Comparison of ENCODE assay signal across 9 cellular contexts in the genomic region with DNA sequence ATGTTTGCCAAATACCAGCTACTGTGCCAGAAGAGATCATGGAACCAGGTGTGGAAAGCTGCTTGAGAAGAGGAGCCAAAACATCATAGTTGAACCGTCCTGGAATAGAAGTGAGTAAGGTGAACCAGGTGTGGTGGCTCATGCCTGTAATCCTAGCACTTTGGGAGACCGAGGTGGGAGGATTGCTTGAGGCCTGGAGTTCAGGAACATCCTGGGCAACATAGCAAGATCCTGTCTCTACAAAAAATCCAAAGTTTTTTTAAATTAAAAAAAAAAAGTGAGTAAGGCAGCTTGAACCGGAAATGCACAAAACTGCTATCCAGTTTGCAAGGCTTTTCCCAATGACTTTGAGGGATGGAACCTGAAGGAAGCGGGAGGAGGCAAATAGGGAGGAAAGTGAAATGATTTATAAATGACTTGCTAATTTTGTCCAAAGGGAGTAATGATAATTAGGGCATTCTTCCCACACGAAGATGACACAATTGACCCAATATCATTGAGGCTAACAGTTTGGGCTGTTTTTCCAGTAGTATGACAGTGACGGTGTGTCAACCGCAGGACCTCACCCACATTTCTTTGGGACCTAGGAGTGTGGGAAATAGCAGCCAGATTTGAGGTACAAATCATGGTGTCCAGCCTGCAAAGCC. TPM values are rescaled to one million over a fixed set of nuclear protein-coding genes. Genes with fewer than 3 reads are reported as not detected.
DNase-seq lines count a peak whose midpoint lies in the region; ATAC-seq and TF ChIP-seq lines count a peak whose summit lies in the region.
"Had no signal": no experiment of that assay in that cellular context is flagged by ENCODE, and none has a peak within 500 bp of the region (broad histone marks: within the 10 kb centered on the region; RNA-seq: fewer than 3 reads in every experiment).

No MANE protein-coding gene starts in this region.

- no peak for TF ChIP-seq CTCF in heart right ventricle (IDR thresholded peaks at IDR 0.05)
- no peak for TF ChIP-seq CTCF in endothelial cell (IDR thresholded peaks at IDR 0.05; ENCODE audit: unreplicated experiment)
- TF ChIP-seq CTCF in vagina (IDR thresholded peaks at IDR 0.05) = no peak

- 60 to 72% methylated on average over 7 of the region's 7 CpGs for WGBS in heart right ventricle, 2 donors

- ATAC-seq in heart right ventricle (no peak), Right ventricle myocardium inferior (no peak)
- no peak for ATAC-seq in natural killer cell treated with Interleukin-12 subunit alpha and Interleukin-12 subunit beta and Interleukin-15 and Interleukin-18, amount 100 ng/mL, for 72 hours

- H3K9me3 Mint-ChIP-seq in endothelial cell (ENCODE audit: unreplicated experiment) = no peaks in the 10 kb centered on the region
- no peaks in the 10 kb centered on the region for H3K9me3 Mint-ChIP-seq in natural killer cell treated with Interleukin-12 subunit alpha and Interleukin-12 subunit beta and Interleukin-15 and Interleukin-18, amount 100 ng/mL, for 72 hours
- H3K9me3 Mint-ChIP-seq: activated CD4-positive, alpha-beta memory T cell treated with anti-CD3 and anti-CD28 coated beads for 36 hours had no signal

- TF ChIP-seq POLR2A in vagina (IDR thresholded peaks at IDR 0.05) = no peak

- peaks cover 0 to 50% (median 0%) of the 10 kb centered on the region in 7 donors for H3K27me3 ChIP-seq in heart right ventricle
- H3K27me3 ChIP-seq in vagina = no peaks in the 10 kb centered on the region

- H3K4me3 Mint-ChIP-seq in endothelial cell (ENCODE audit: unreplicated experiment) = peak overlapping the region; percentile 99
- H3K4me3 Mint-ChIP-seq in natural killer cell treated with Interleukin-12 subunit alpha and Interleukin-12 subunit beta and Interleukin-15 and Interleukin-18, amount 100 ng/mL, for 72 hours = peak overlapping the region; percentile 68

- H3K4me3 ChIP-seq in heart right ventricle (peak overlapping the region in 8 of 10 donors; percentile 61 to 96 (median 90)), vagina (peak overlapping the region; percentile 62 to 72)

- peaks cover 18% of the 10 kb centered on the region for H3K27me3 Mint-ChIP-seq in endothelial cell (ENCODE audit: unreplicated experiment)
- peaks cover 28 to 59% of the 10 kb centered on the region in 2 donors for H3K27me3 Mint-ChIP-seq in natural killer cell treated with Interleukin-12 subunit alpha and Interleukin-12 subunit beta and Interleukin-15 and Interleukin-18, amount 100 ng/mL, for 72 hours

- peak overlapping the region; percentile 99 for H3K27ac Mint-ChIP-seq in endothelial cell (ENCODE audit: unreplicated experiment)
- no peak overlapping the region for H3K27ac Mint-ChIP-seq in natural killer cell treated with Interleukin-12 subunit alpha and Interleukin-12 subunit beta and Interleukin-15 and Interleukin-18, amount 100 ng/mL, for 72 hours
- H3K27ac Mint-ChIP-seq: activated CD4-positive, alpha-beta memory T cell treated with anti-CD3 and anti-CD28 coated beads for 36 hours had no signal

- H3K36me3 ChIP-seq in heart right ventricle (peaks cover 0 to 18% (median 0%) of the 10 kb centered on the region in 9 donors), vagina (no peaks in the 10 kb centered on the region)

- H3K4me1 ChIP-seq in heart right ventricle (peaks cover 16 to 52% (median 41%) of the 10 kb centered on the region in 9 donors), vagina (peaks cover 56% of the 10 kb centered on the region)

- intact Hi-C loops in heart right ventricle (cut with DNase I) = loop anchor here in 9 of 10 donors (5.0 to 10.0 kb wide), 10 partner anchors 34 to 116 kb away; no protein-coding TSS in a partner anchor
- intact Hi-C loops in Right ventricle myocardium inferior (cut with DNase I) = loop anchor here (5.0 kb wide), 2 partner anchors 34 to 94 kb away; no protein-coding TSS in a partner anchor
- intact Hi-C loops in vagina (cut with DNase I) = loop anchor here (5.0 kb wide), 2 partner anchors 44 to 89 kb away; no protein-coding TSS in a partner anchor

- H3K9me3 ChIP-seq in heart right ventricle (no peaks in the 10 kb centered on the region), vagina (no peaks in the 10 kb centered on the region)

- H3K27ac ChIP-seq in heart right ventricle = peak overlapping the region; percentile 93 to 100 (median 98)
- H3K27ac ChIP-seq in vagina = peak overlapping the region; percentile 97

- no peak for DNase-seq in heart right ventricle
- DNase-seq in Right ventricle myocardium inferior (ENCODE audit: missing footprints) = no peak
- no peak for DNase-seq in endothelial cell (ENCODE audit: low spot score)
- DNase-seq in natural killer cell treated with Interleukin-12 subunit alpha and Interleukin-12 subunit beta and Interleukin-15 and Interleukin-18, amount 100 ng/mL, for 72 hours (ENCODE audit: low spot score) = no peak
- DNase-seq in vagina (ENCODE audit: extremely low spot score in 2 of 2) = no peak
- DNase-seq in iPS-NIHi11 (ENCODE audit: low spot score) = no peak
- no peak for DNase-seq in activated effector memory CD4-positive, alpha-beta T cell treated with anti-CD3 and anti-CD28 coated beads, Interleukin-2, amount 50 U/mL, for 16 hours
- no peak for DNase-seq in NCI-H2227 treated with DMSO at 0.1 percent for 48 hours (lab: John Stamatoyannopoulos, UW)
- DNase-seq: activated CD4-positive, alpha-beta memory T cell treated with anti-CD3 and anti-CD28 coated beads for 36 hours had no signal

- peaks cover 51% of the 10 kb centered on the region for H3K4me1 Mint-ChIP-seq in endothelial cell (ENCODE audit: unreplicated experiment)
- peaks cover 11 to 15% of the 10 kb centered on the region in 2 donors for H3K4me1 Mint-ChIP-seq in natural killer cell treated with Interleukin-12 subunit alpha and Interleukin-12 subunit beta and Interleukin-15 and Interleukin-18, amount 100 ng/mL, for 72 hours (ENCODE audit: low read depth in 2 of 2)

- H3K36me3 Mint-ChIP-seq in endothelial cell (ENCODE audit: low read depth, unreplicated experiment) = peaks cover 32% of the 10 kb centered on the region
- H3K36me3 Mint-ChIP-seq in natural killer cell treated with Interleukin-12 subunit alpha and Interleukin-12 subunit beta and Interleukin-15 and Interleukin-18, amount 100 ng/mL, for 72 hours = no peaks in the 10 kb centered on the region
- H3K36me3 Mint-ChIP-seq: activated CD4-positive, alpha-beta memory T cell treated with anti-CD3 and anti-CD28 coated beads for 36 hours had no signal

RNA-seq across cellular contexts. Expression of a gene that starts 1.5 kb away (rescaled TPM):
- 100 to 1,000 TPM in 2 of 10 donors, 10 to 100 TPM in 8; 45.8 to 108 (median 67.2) TPM for total RNA-seq in heart right ventricle
- polyA plus RNA-seq in heart right ventricle = 10 to 100 TPM; 28.0 to 58.3 TPM
- total RNA-seq in Right ventricle myocardium inferior = 57.0 TPM
- total RNA-seq in endothelial cell (ENCODE audit: unreplicated experiment) = 596 TPM
- under 1 TPM in 1 of 2 donors, not detected in 1; 0.50 TPM for total RNA-seq in natural killer cell treated with Interleukin-12 subunit alpha and Interleukin-12 subunit beta and Interleukin-15 and Interleukin-18, amount 100 ng/mL, for 72 hours
- total RNA-seq in vagina = 250 TPM

Comparison
In these comparisons a context has a peak if more than half of its experiments do, and no peak if none do; other contexts are left out.
1. RNA of a gene that starts 1.5 kb away (total RNA-seq): 596 TPM in endothelial cell (single experiment), 250 TPM in vagina (single experiment), 45.8 to 108 TPM in heart right ventricle and 57.0 TPM in Right ventricle myocardium inferior (single experiment); 0.50 TPM in natural killer cell treated with Interleukin-12 subunit alpha and Interleukin-12 subunit beta and Interleukin-15 and Interleukin-18, amount 100 ng/mL, for 72 hours; every median in the first group is over 10 times any median in the second.